In genomic region chr2:217989221-217989948, GRCh38 we compare ENCODE assay signal across 2 cellular contexts.
TF ChIP-seq lines count a peak whose summit lies in the region.

No MANE protein-coding gene starts in this region.

TF ChIP-seq in SK-N-SH, 30 proteins besides CTCF, POLR2A, EP300 and RAD21 (continued from another document):
- TF ChIP-seq USF2 (IDR thresholded peaks at IDR 0.05; ENCODE audit: borderline replicate concordance, low read depth, low read length) (no peak), IRF3 (IDR thresholded peaks at IDR 0.05; ENCODE audit: low read depth, low read length) (no peak), GATA2 (CRISPR knock-in tag; IDR thresholded peaks at IDR 0.05) (no peak), EZH2phosphoT487 (IDR thresholded peaks at IDR 0.05; ENCODE audit: borderline replicate concordance, low read depth) (no peak), ZBTB33 (IDR thresholded peaks at IDR 0.05; ENCODE audit: borderline replicate concordance, low read depth) (no peak), ELF1 (IDR thresholded peaks at IDR 0.05) (no peak), FOXJ3 (CRISPR knock-in tag; IDR thresholded peaks at IDR 0.05) (no peak), MAX (IDR thresholded peaks at IDR 0.05; ENCODE audit: low read depth) (no peak), SMC3 (IDR thresholded peaks at IDR 0.05; ENCODE audit: low read depth, low read length) (no peak), NRF1 (IDR thresholded peaks at IDR 0.05; ENCODE audit: low read depth, low read length) (no peak), GABPA (IDR thresholded peaks at IDR 0.05; ENCODE audit: low read depth) (no peak), REST (IDR thresholded peaks at IDR 0.05; ENCODE audit: low read depth, low read length) (no peak), YY1 (IDR thresholded peaks at IDR 0.05; ENCODE audit: low read depth) (no peak), MXI1 (IDR thresholded peaks at IDR 0.05; ENCODE audit: low read depth, low read length) (no peak)
TF ChIP-seq in SK-N-SH: peak in this region for 0.

TF ChIP-seq in SK-N-SH treated with all-trans-retinoic acid at 6 μM for 48 hours, 23 proteins besides CTCF, POLR2A, EP300 and RAD21:
- TF ChIP-seq TSHZ2 (CRISPR knock-in tag; IDR thresholded peaks at IDR 0.05) = no peak
- TF ChIP-seq POU6F1 (CRISPR knock-in tag; IDR thresholded peaks at IDR 0.05; ENCODE audit: borderline replicate concordance, low read depth) = no peak
- TF ChIP-seq OSR1 (CRISPR knock-in tag; IDR thresholded peaks at IDR 0.05) = no peak
- no peak for TF ChIP-seq GLIS3 (CRISPR knock-in tag; IDR thresholded peaks at IDR 0.05)
- TF ChIP-seq ZFP3 (CRISPR knock-in tag; IDR thresholded peaks at IDR 0.05) = no peak
- no peak for TF ChIP-seq ZNF8 (CRISPR knock-in tag; IDR thresholded peaks at IDR 0.05)
- TF ChIP-seq BACH2 (CRISPR knock-in tag; IDR thresholded peaks at IDR 0.05; ENCODE audit: borderline replicate concordance) = no peak
- TF ChIP-seq ESRRG (CRISPR knock-in tag; IDR thresholded peaks at IDR 0.05) = no peak
- no peak for TF ChIP-seq TCF4 (CRISPR knock-in tag; IDR thresholded peaks at IDR 0.05; ENCODE audit: borderline replicate concordance)
- TF ChIP-seq ZFP30 (CRISPR knock-in tag; IDR thresholded peaks at IDR 0.05) = no peak
- TF ChIP-seq CREB5 (CRISPR knock-in tag; IDR thresholded peaks at IDR 0.05; ENCODE audit: low read depth) = no peak
- no peak for TF ChIP-seq PPARA (CRISPR knock-in tag; IDR thresholded peaks at IDR 0.05; ENCODE audit: borderline replicate concordance)
TF ChIP-seq in SK-N-SH treated with all-trans-retinoic acid at 6 μM for 48 hours: peak in this region for 0.
